1 cellular context compared by ENCODE assay signal in genomic region chr7:11294218-11294617, GRCh38.
TF ChIP-seq lines count a peak whose summit lies in the region.

No MANE protein-coding gene starts in this region.

TF ChIP-seq in K562, 482 proteins besides CTCF, POLR2A, EP300 and RAD21 (continued from another document):
- TF ChIP-seq FOXO4 (CRISPR knock-in tag; IDR thresholded peaks at IDR 0.05) (no peak), REST (CRISPR knock-in tag; IDR thresholded peaks at IDR 0.05; ENCODE audit: low read depth) (no peak), ZNF232 (CRISPR knock-in tag; IDR thresholded peaks at IDR 0.05) (no peak), MED1 (CRISPR knock-in tag; IDR thresholded peaks at IDR 0.05; ENCODE audit: borderline replicate concordance) (no peak), PPARD (CRISPR knock-in tag; IDR thresholded peaks at IDR 0.05) (no peak), SUPT5H (IDR thresholded peaks at IDR 0.05) (no peak), ARID1B (IDR thresholded peaks at IDR 0.05) (no peak), PHF8 (IDR thresholded peaks at IDR 0.05; ENCODE audit: borderline replicate concordance, low read length) (no peak), FOXP1 (CRISPR knock-in tag; IDR thresholded peaks at IDR 0.05) (no peak), ZNF518B (CRISPR knock-in tag; IDR thresholded peaks at IDR 0.05) (no peak), SMAD1 (IDR thresholded peaks at IDR 0.05; ENCODE audit: low read depth, low read length, partially characterized antibody) (no peak)
TF ChIP-seq in K562: peak in this region for 0.
